1 cellular context compared by ENCODE assay signal in genomic region chr1:155193275-155193990, GRCh38.
TF ChIP-seq lines count a peak whose summit lies in the region.

No MANE protein-coding gene starts in this region.

TF ChIP-seq in HEK293, 187 proteins besides CTCF, POLR2A, EP300 and RAD21 (continued from another document and continues in another):
- peak; percentile 48 for TF ChIP-seq ZBTB11 (tag by site-specific recombination; conservative IDR thresholded peaks at IDR 0.05; ENCODE audit: low read depth)
- no peak for TF ChIP-seq PRDM4 (tag by site-specific recombination; IDR thresholded peaks at IDR 0.05)
- TF ChIP-seq ZBTB17 (tag by site-specific recombination; IDR thresholded peaks at IDR 0.05), result no peak; the same call in 1 of the 2 replicates
- peak; percentile 94 for TF ChIP-seq PATZ1 (tag by site-specific recombination; IDR thresholded peaks at IDR 0.05)
- TF ChIP-seq ZNF121 (tag by site-specific recombination; IDR thresholded peaks at IDR 0.05), result no peak
- no peak; the same call in 1 of the 2 replicates for TF ChIP-seq ZNF449 (tag by site-specific recombination; IDR thresholded peaks at IDR 0.05)
- TF ChIP-seq ZNF37A (tag by site-specific recombination; IDR thresholded peaks at IDR 0.05), result no peak
- no peak for TF ChIP-seq ZNF404 (tag by site-specific recombination; IDR thresholded peaks at IDR 0.05)
- TF ChIP-seq ZSCAN23 (tag by site-specific recombination; IDR thresholded peaks at IDR 0.05), result no peak
- TF ChIP-seq BCL6B (tag by site-specific recombination; IDR thresholded peaks at IDR 0.05), result no peak
- peak; percentile 80 for TF ChIP-seq ZNF501 (tag by site-specific recombination; IDR thresholded peaks at IDR 0.05)
- TF ChIP-seq ZNF19 (tag by site-specific recombination; IDR thresholded peaks at IDR 0.05; ENCODE audit: low read depth), result no peak
- TF ChIP-seq ZNF26 (tag by site-specific recombination; IDR thresholded peaks at IDR 0.05), result no peak
- no peak for TF ChIP-seq ZNF274 (IDR thresholded peaks at IDR 0.05; ENCODE audit: low read length)
- no peak for TF ChIP-seq ZNF274 (tag by site-specific recombination; IDR thresholded peaks at IDR 0.05; ENCODE audit: borderline replicate concordance)
- TF ChIP-seq ZNF18 (tag by site-specific recombination; IDR thresholded peaks at IDR 0.05), result no peak
- no peak for TF ChIP-seq ZNF155 (tag by site-specific recombination; IDR thresholded peaks at IDR 0.05)
- no peak for TF ChIP-seq ZNF555 (tag by site-specific recombination; conservative IDR thresholded peaks at IDR 0.05)
- peak; percentile 73 for TF ChIP-seq KLF8 (tag by site-specific recombination; IDR thresholded peaks at IDR 0.05)
- TF ChIP-seq PRDM2 (tag by site-specific recombination; IDR thresholded peaks at IDR 0.05; ENCODE audit: borderline replicate concordance), result no peak; the same call in 1 of the 2 replicates
- TF ChIP-seq SP3 (tag by site-specific recombination; IDR thresholded peaks at IDR 0.05), result 0 out of 2 replicates have a peak, but pooled peaks have one; percentile 36
- no peak for TF ChIP-seq ZNF354C (tag by site-specific recombination; IDR thresholded peaks at IDR 0.05; ENCODE audit: borderline replicate concordance, low read depth)
- no peak for TF ChIP-seq ZNF549 (tag by site-specific recombination; IDR thresholded peaks at IDR 0.05)
- TF ChIP-seq ZNF776 (tag by site-specific recombination; IDR thresholded peaks at IDR 0.05; ENCODE audit: borderline replicate concordance), result no peak
- no peak for TF ChIP-seq ZBTB44 (tag by site-specific recombination; IDR thresholded peaks at IDR 0.05)
- TF ChIP-seq ZNF585B (tag by site-specific recombination; IDR thresholded peaks at IDR 0.05), result no peak
- no peak for TF ChIP-seq ZBTB6 (tag by site-specific recombination; IDR thresholded peaks at IDR 0.05)
- no peak for TF ChIP-seq OSR2 (tag by site-specific recombination; IDR thresholded peaks at IDR 0.05)
- TF ChIP-seq ZNF202 (tag by site-specific recombination; IDR thresholded peaks at IDR 0.05; ENCODE audit: borderline replicate concordance), result no peak
- TF ChIP-seq ZFP41 (tag by site-specific recombination; IDR thresholded peaks at IDR 0.05; ENCODE audit: borderline replicate concordance), result no peak
- TF ChIP-seq ZNF670 (tag by site-specific recombination; IDR thresholded peaks at IDR 0.05; ENCODE audit: low read depth), result no peak
- TF ChIP-seq ZNF658 (tag by site-specific recombination; IDR thresholded peaks at IDR 0.05), result no peak
